ENCODE assay signal across 14 cellular contexts in genomic region chr11:47413908-47414684, GRCh38. TPM values are rescaled to one million over a fixed set of nuclear protein-coding genes. Genes with fewer than 3 reads are reported as not detected.
DNase-seq lines count a peak whose midpoint lies in the region; ATAC-seq and TF ChIP-seq lines count a peak whose summit lies in the region.
"Had no signal": no experiment of that assay in that cellular context is flagged by ENCODE, and none has a peak within 500 bp of the region (broad histone marks: within the 10 kb centered on the region; RNA-seq: fewer than 3 reads in every experiment).

No MANE protein-coding gene starts in this region.

- H3K79me1 ChIP-seq in neuronal stem cell (ENCODE audit: low read depth, low read length), result peaks cover 1% of the 10 kb centered on the region

- no peak overlapping the region for H3K4me2 ChIP-seq in neuronal stem cell (ENCODE audit: insufficient read depth, low read length, poor library complexity, severe bottlenecking)

- peaks cover 48% of the 10 kb centered on the region for H3K4me1 Mint-ChIP-seq in dendritic cell treated with granulocyte-macrophage colony-stimulating factor and Interleukin-4, amounts not matched to agents 40 ng/mL and 50 ng/mL, for 4 days (ENCODE audit: low read depth)

- H3K9ac ChIP-seq in neuronal stem cell (ENCODE audit: low read depth, low read length, poor library complexity), result no peak overlapping the region

- H3K36me3 ChIP-seq in neuronal stem cell (replicated peaks in 1 of 2; ENCODE audit: control insufficient read depth in 2 of 2, insufficient read depth in 2 of 2, low read length in 2 of 2), result peaks cover 32 to 67% of the 10 kb centered on the region in 2 donors

- no peak overlapping the region for H2AFZ ChIP-seq in neuronal stem cell (ENCODE audit: low read length)

- H3K9me3 ChIP-seq in AG04450 (ENCODE audit: control insufficient read depth, insufficient read depth, low read length) (no peaks in the 10 kb centered on the region; the same call in 1 of the 2 replicates), neuronal stem cell (replicated peaks in 1 of 2; ENCODE audit: control insufficient read depth in 2 of 2, insufficient read depth in 1 of 2, low read depth in 1 of 2, low read length in 2 of 2) (no peaks in the 10 kb centered on the region)
- H3K9me3 ChIP-seq: mucosa of descending colon had no signal

- H3K9me3 Mint-ChIP-seq in dendritic cell treated with granulocyte-macrophage colony-stimulating factor and Interleukin-4, amounts not matched to agents 40 ng/mL and 50 ng/mL, for 4 days, result no peaks in the 10 kb centered on the region

- H3K27me3 Mint-ChIP-seq in dendritic cell treated with granulocyte-macrophage colony-stimulating factor and Interleukin-4, amounts not matched to agents 40 ng/mL and 50 ng/mL, for 4 days, result no peaks in the 10 kb centered on the region

- intact Hi-C loops in dendritic cell treated with granulocyte-macrophage colony-stimulating factor and Interleukin-4, amounts not matched to agents 40 ng/mL and 50 ng/mL, for 4 days (cut with micrococcal nuclease), result loop anchor here (10.0 kb wide), 1 partner anchor 99 kb away; no protein-coding TSS in a partner anchor

- CTCF ChIA-PET in AG04450 (lab: Charles Lee), result interaction anchor here (0.5 to 0.6 kb wide), 2 partner anchors 203 to 1183 kb away, joined by 3 read pairs; no protein-coding TSS in a partner anchor

- H2BK120ac ChIP-seq in neuronal stem cell (ENCODE audit: low read depth, low read length), result no peak overlapping the region

- peak overlapping the region; percentile 31 for H3K27ac Mint-ChIP-seq in dendritic cell treated with granulocyte-macrophage colony-stimulating factor and Interleukin-4, amounts not matched to agents 40 ng/mL and 50 ng/mL, for 4 days

- no peak overlapping the region for H2AK5ac ChIP-seq in neuronal stem cell (ENCODE audit: low read depth, low read length)

- H4K8ac ChIP-seq in neuronal stem cell (ENCODE audit: low read depth, low read length), result no peak overlapping the region

- no peak overlapping the region for H2BK12ac ChIP-seq in neuronal stem cell (ENCODE audit: low read length)

- POLR2A ChIA-PET in AG04450 (lab: Yijun Ruan, JAX), result interaction anchor here (1.9 kb wide), 1 partner anchor 12 kb away, joined by 7 read pairs; the partner anchor contains the start of gene PSMC3

- peak; percentile 78 for DNase-seq in AG04450 (ENCODE audit: low read depth, low spot score)
- DNase-seq in LHCN-M2 (ENCODE audit: low read depth), result peak; percentile 91
- DNase-seq in neuronal stem cell (ENCODE audit: low spot score), result no peak
- DNase-seq in cortex of kidney (lab: John Stamatoyannopoulos, UW), result no peak
- DNase-seq in stimulated activated CD4-positive, alpha-beta T cell treated with anti-CD3 and anti-CD28 coated beads, Interleukin-1b, Interleukin-23, amount 100 ng/mL, for 48 hours, result no peak
- DNase-seq: mucosa of descending colon, NCI-H345, T-helper 2 cell had no signal

- WGBS in neuronal stem cell (ENCODE audit: extremely low coverage in 2 of 2, insufficient read length in 2 of 2, insufficient replicate concordance in 1 of 2), 2 donors, result no CpG with 5 or more reads among the region's 16 CpGs

- H3K36me3 Mint-ChIP-seq in dendritic cell treated with granulocyte-macrophage colony-stimulating factor and Interleukin-4, amounts not matched to agents 40 ng/mL and 50 ng/mL, for 4 days (ENCODE audit: low read depth), result peaks cover 80% of the 10 kb centered on the region

- H3K4ac ChIP-seq in neuronal stem cell (ENCODE audit: low read length), result no peak overlapping the region

- H3K4me3 ChIP-seq in AG04450 (ENCODE audit: low read depth, low read length) (peak overlapping the region; percentile 13; the same call in 1 of the 2 replicates), neuronal stem cell (ENCODE audit: low read length in 2 of 2) (no peak overlapping the region)
- H3K4me3 ChIP-seq: mucosa of descending colon had no signal

- H3K23ac ChIP-seq in neuronal stem cell (ENCODE audit: low read depth, low read length, poor library complexity), result peak overlapping the region; percentile 65

- no peak for ATAC-seq in HG02798 (IDR thresholded peaks at IDR 0.05; ENCODE audit: poor library complexity, unreplicated experiment)
- no peak for ATAC-seq in HG03135 (IDR thresholded peaks at IDR 0.05; ENCODE audit: unreplicated experiment)
- ATAC-seq: esophagus mucosa, mucosa of descending colon had no signal

- no peak overlapping the region for H2BK15ac ChIP-seq in neuronal stem cell (ENCODE audit: low read length)

- peaks cover 3 to 4% of the 10 kb centered on the region in 2 donors for H3K4me1 ChIP-seq in neuronal stem cell (ENCODE audit: control insufficient read depth in 2 of 2, insufficient read depth in 1 of 2, low read depth in 1 of 2, low read length in 2 of 2)

- no peak overlapping the region for H3K18ac ChIP-seq in neuronal stem cell (ENCODE audit: low read length)

- H4K91ac ChIP-seq in neuronal stem cell (ENCODE audit: low read depth, low read length, poor library complexity), result no peak overlapping the region

- no peak overlapping the region for H3K14ac ChIP-seq in neuronal stem cell (ENCODE audit: low read length)

- no peak for TF ChIP-seq CTCF in AG04450 (IDR thresholded peaks at IDR 0.05; ENCODE audit: low read depth, low read length)

- H3K4me3 Mint-ChIP-seq in dendritic cell treated with granulocyte-macrophage colony-stimulating factor and Interleukin-4, amounts not matched to agents 40 ng/mL and 50 ng/mL, for 4 days, result no peak overlapping the region
- H3K4me3 Mint-ChIP-seq: CD14-positive monocyte had no signal

- no peak overlapping the region for H2BK5ac ChIP-seq in neuronal stem cell (ENCODE audit: low read length)

- H3K27ac ChIP-seq in AG04450 (ENCODE audit: low read depth, low read length), result peak overlapping the region; percentile 97
- no peak overlapping the region for H3K27ac ChIP-seq in neuronal stem cell (replicated peaks; ENCODE audit: low read length)

- H3K27me3 ChIP-seq in AG04450 (ENCODE audit: control insufficient read depth, insufficient read depth, low read length), result no peaks in the 10 kb centered on the region
- no peaks in the 10 kb centered on the region for H3K27me3 ChIP-seq in neuronal stem cell (ENCODE audit: control insufficient read depth in 3 of 3, insufficient read depth in 3 of 3, low read depth in 1 of 3, low read length in 3 of 3)

RNA-seq across cellular contexts. Expression of gene SLC39A13, which starts 5.7 kb away (rescaled TPM):
- polyA plus RNA-seq in AG04450 (2011; rRNA removed), result 54.4 and 65.9 TPM in 2 replicates
- polyA minus RNA-seq in AG04450 (2011; rRNA and poly(A)+ RNA removed), result 26.2 and 33.5 TPM in 2 replicates
- 157 and 159 TPM in 2 replicates for total RNA-seq in LHCN-M2 (2014; rRNA removed)
- 107 TPM for polyA plus RNA-seq in LHCN-M2 (2012)
- 21.6 TPM for polyA plus RNA-seq in neuronal stem cell (2013, experiment 1 of 2)
- polyA plus RNA-seq in neuronal stem cell (2013, experiment 2 of 2), result 20.9 TPM

RNA-seq across cellular contexts. Expression of gene PSMC3, which starts 12.1 kb away (rescaled TPM):
- polyA plus RNA-seq in AG04450 (2011; rRNA removed), result 211 and 290 TPM in 2 replicates
- polyA minus RNA-seq in AG04450 (2011; rRNA and poly(A)+ RNA removed), result 169 and 172 TPM in 2 replicates
- 268 and 274 TPM in 2 replicates for total RNA-seq in LHCN-M2 (2014; rRNA removed)
- 417 TPM for polyA plus RNA-seq in LHCN-M2 (2012)
- 74.9 TPM for polyA plus RNA-seq in neuronal stem cell (2013, experiment 1 of 2)
- 75.0 TPM for polyA plus RNA-seq in neuronal stem cell (2013, experiment 2 of 2)

RNA-seq across cellular contexts. Expression of gene RAPSN, which starts 34.8 kb away (rescaled TPM):
- polyA plus RNA-seq in AG04450 (2011; rRNA removed), result 0.09 TPM in 1 of 2 replicates, not detected in the other
- 0.46 TPM in 1 of 2 replicates, not detected in the other for polyA minus RNA-seq in AG04450 (2011; rRNA and poly(A)+ RNA removed)
- 159 and 164 TPM in 2 replicates for total RNA-seq in LHCN-M2 (2014; rRNA removed)
- polyA plus RNA-seq in LHCN-M2 (2012), result 185 TPM
- polyA plus RNA-seq in neuronal stem cell (2013, experiment 1 of 2), result not detected
- polyA plus RNA-seq in neuronal stem cell (2013, experiment 2 of 2), result 0.06 TPM
- total RNA-seq: H4 had no signal
- polyA plus RNA-seq: CD14-positive monocyte had no signal

RNA-seq across cellular contexts. Expression of gene SPI1, which starts 35.7 kb away (rescaled TPM):
- not detected in 2 replicates for polyA plus RNA-seq in AG04450 (2011; rRNA removed)
- polyA minus RNA-seq in AG04450 (2011; rRNA and poly(A)+ RNA removed), result not detected in 2 replicates
- not detected in 2 replicates for total RNA-seq in LHCN-M2 (2014; rRNA removed)
- not detected for polyA plus RNA-seq in LHCN-M2 (2012)
- polyA plus RNA-seq in neuronal stem cell (2013, experiment 1 of 2), result not detected
- polyA plus RNA-seq in neuronal stem cell (2013, experiment 2 of 2), result 0.03 TPM
- total RNA-seq: H4 had no signal

Comparison
In these comparisons a context has a peak if more than half of its experiments do, and no peak if none do; other contexts are left out.
1. DNase-seq: peak in AG04450 (single experiment) and LHCN-M2 (single experiment); none in neuronal stem cell (single experiment), cortex of kidney (single experiment) and stimulated activated CD4-positive, alpha-beta T cell treated with anti-CD3 and anti-CD28 coated beads, Interleukin-1b, Interleukin-23, amount 100 ng/mL, for 48 hours (single experiment).